ENCODE assay signal across 10 cellular contexts in genomic region chr2:74549685-74549971, GRCh38. TPM values are rescaled to one million over a fixed set of nuclear protein-coding genes. Genes with fewer than 3 reads are reported as not detected.
DNase-seq lines count a peak whose midpoint lies in the region; ATAC-seq, FAIRE-seq and TF ChIP-seq lines count a peak whose summit lies in the region.
"Had no signal": no experiment of that assay in that cellular context is flagged by ENCODE, and none has a peak within 500 bp of the region (broad histone marks: within the 10 kb centered on the region; RNA-seq: fewer than 3 reads in every experiment).

No MANE protein-coding gene starts in this region.

- peaks cover under 1% of the 10 kb centered on the region for H3K36me3 Mint-ChIP-seq in activated CD8-positive, alpha-beta memory T cell treated with anti-CD3 and anti-CD28 coated beads, Interleukin-2, amount 10 ng/mL, durations not matched to agents 7 days and 5 days
- H3K36me3 Mint-ChIP-seq in activated T-helper 17 cell treated with anti-CD3 and anti-CD28 coated beads, Interleukin-2, amount 50 U/mL, for 72 hours (ENCODE audit: low read depth): peaks cover 1% of the 10 kb centered on the region

- no peak for FAIRE-seq in keratinocyte (lab: Jason Lieb, UNC)

- peaks cover 34% of the 10 kb centered on the region for H3K4me1 Mint-ChIP-seq in activated CD8-positive, alpha-beta memory T cell treated with anti-CD3 and anti-CD28 coated beads, Interleukin-2, amount 10 ng/mL, durations not matched to agents 7 days and 5 days
- peaks cover 9% of the 10 kb centered on the region for H3K4me1 Mint-ChIP-seq in activated T-helper 17 cell treated with anti-CD3 and anti-CD28 coated beads, Interleukin-2, amount 50 U/mL, for 72 hours

- peaks cover 55% of the 10 kb centered on the region for H3K27me3 Mint-ChIP-seq in activated CD8-positive, alpha-beta memory T cell treated with anti-CD3 and anti-CD28 coated beads, Interleukin-2, amount 10 ng/mL, durations not matched to agents 7 days and 5 days
- H3K27me3 Mint-ChIP-seq in activated T-helper 17 cell treated with anti-CD3 and anti-CD28 coated beads, Interleukin-2, amount 50 U/mL, for 72 hours: peaks cover 36% of the 10 kb centered on the region

- no peak for TF ChIP-seq CTCF in keratinocyte (optimal IDR thresholded peaks at IDR 0.05 in 1 of 3, IDR thresholded peaks at IDR 0.05 in 1 of 3, conservative IDR thresholded peaks at IDR 0.05 in 1 of 3; ENCODE audit: extremely low read depth in 1 of 3, insufficient read depth in 2 of 3, low read length in 3 of 3)

- CTCF ChIA-PET in activated CD8-positive, alpha-beta memory T cell treated with anti-CD3 and anti-CD28 coated beads, Interleukin-2, amount 10 ng/mL, durations not matched to agents 7 days and 5 days (lab: Charles Lee): interaction anchor here (1.4 to 15.0 kb wide), 3 partner anchors 11 to 37 kb away, joined by 3 to 124 read pairs (median 20); no protein-coding TSS in a partner anchor

- no peak overlapping the region for H3K27ac Mint-ChIP-seq in activated CD8-positive, alpha-beta memory T cell treated with anti-CD3 and anti-CD28 coated beads, Interleukin-2, amount 10 ng/mL, durations not matched to agents 7 days and 5 days
- no peak overlapping the region for H3K27ac Mint-ChIP-seq in activated T-helper 17 cell treated with anti-CD3 and anti-CD28 coated beads, Interleukin-2, amount 50 U/mL, for 72 hours

- peak overlapping the region; percentile 56 for H3K9ac ChIP-seq in keratinocyte (ENCODE audit: control insufficient read depth, extremely low read depth, insufficient read depth, low read length)
- peak overlapping the region in 1 of 5 donors; percentile 71 for H3K9ac ChIP-seq in subcutaneous abdominal adipose tissue (ENCODE audit: low read length in 5 of 5)

- H3K9me3 ChIP-seq in keratinocyte (ENCODE audit: control insufficient read depth, low read depth, low read length): no peaks in the 10 kb centered on the region
- no peaks in the 10 kb centered on the region for H3K9me3 ChIP-seq in subcutaneous abdominal adipose tissue (ENCODE audit: control insufficient read depth in 5 of 5, low read length in 5 of 5)

- H4K20me1 ChIP-seq in keratinocyte (ENCODE audit: control insufficient read depth, extremely low read depth, insufficient read depth, low read length): no peaks in the 10 kb centered on the region

- peak overlapping the region; percentile 51 for H3K4me3 Mint-ChIP-seq in activated CD8-positive, alpha-beta memory T cell treated with anti-CD3 and anti-CD28 coated beads, Interleukin-2, amount 10 ng/mL, durations not matched to agents 7 days and 5 days
- peak overlapping the region; percentile 59 for H3K4me3 Mint-ChIP-seq in activated T-helper 17 cell treated with anti-CD3 and anti-CD28 coated beads, Interleukin-2, amount 50 U/mL, for 72 hours

- H3K79me2 ChIP-seq in keratinocyte (ENCODE audit: control insufficient read depth, insufficient read depth, low read length): no peaks in the 10 kb centered on the region

- H3K4me1 ChIP-seq in keratinocyte (ENCODE audit: control insufficient read depth, extremely low read depth, insufficient read depth, low read length) (peaks cover 12% of the 10 kb centered on the region), subcutaneous abdominal adipose tissue (ENCODE audit: control insufficient read depth in 5 of 5, insufficient read depth in 5 of 5, low read length in 5 of 5) (peaks cover 4 to 37% (median 31%) of the 10 kb centered on the region in 5 donors)

- no peaks in the 10 kb centered on the region for H3K9me1 ChIP-seq in keratinocyte (ENCODE audit: control insufficient read depth, extremely low read depth, insufficient read depth, low read length)

- H3K36me3 ChIP-seq in keratinocyte (ENCODE audit: control insufficient read depth in 2 of 2, extremely low read depth in 1 of 2, insufficient read depth in 2 of 2, low read length in 2 of 2): no peaks in the 10 kb centered on the region
- H3K36me3 ChIP-seq in subcutaneous abdominal adipose tissue (ENCODE audit: control insufficient read depth in 5 of 5, insufficient read depth in 5 of 5, low read length in 5 of 5): no peaks in the 10 kb centered on the region

- H3K4me3 ChIP-seq in keratinocyte (ENCODE audit: control insufficient read depth in 2 of 3, extremely low read depth in 1 of 3, insufficient read depth in 2 of 3, low read depth in 1 of 3, low read length in 3 of 3): peak overlapping the region in 2 of 3 experiments; percentile 39 to 69
- H3K4me3 ChIP-seq in subcutaneous abdominal adipose tissue (ENCODE audit: low read depth in 1 of 5, low read length in 5 of 5): peak overlapping the region in 4 of 5 donors; percentile 66 to 72 (median 68)

- dilution Hi-C loops in keratinocyte (cut with MboI; ENCODE audit: extremely low pct_ligation_motif_present, low sequenced_read_pairs): no loop called here

- H3K9me3 Mint-ChIP-seq in activated CD8-positive, alpha-beta memory T cell treated with anti-CD3 and anti-CD28 coated beads, Interleukin-2, amount 10 ng/mL, durations not matched to agents 7 days and 5 days (ENCODE audit: low read depth): no peaks in the 10 kb centered on the region
- H3K9me3 Mint-ChIP-seq in activated T-helper 17 cell treated with anti-CD3 and anti-CD28 coated beads, Interleukin-2, amount 50 U/mL, for 72 hours: no peaks in the 10 kb centered on the region

- H3K27me3 ChIP-seq in keratinocyte (ENCODE audit: control insufficient read depth, extremely low read depth, insufficient read depth, low read length): peaks cover 6% of the 10 kb centered on the region
- no peaks in the 10 kb centered on the region for H3K27me3 ChIP-seq in subcutaneous abdominal adipose tissue (ENCODE audit: control insufficient read depth in 5 of 5, insufficient read depth in 4 of 5, low read length in 5 of 5)

- DNase-seq in activated CD8-positive, alpha-beta memory T cell treated with anti-CD3 and anti-CD28 coated beads, Interleukin-2, amount 10 ng/mL, durations not matched to agents 7 days and 5 days: no peak
- DNase-seq in activated CD8-positive, alpha-beta memory T cell treated with anti-CD3 and anti-CD28 coated beads, Interleukin-2, amount 50 U/mL, for 4 hours: no peak
- DNase-seq in keratinocyte (ENCODE audit: low read depth, low spot score) (no peak), superior temporal gyrus (ENCODE audit: extremely low spot score) (no peak), NCI-H146 treated with DMSO at 0.1 percent for 48 hours (lab: John Stamatoyannopoulos, UW; ENCODE audit: unreplicated experiment) (no peak)
- DNase-seq: GOT3, NCI-H446 had no signal

- ATAC-seq in activated CD8-positive, alpha-beta memory T cell treated with anti-CD3 and anti-CD28 coated beads, Interleukin-2, amount 10 ng/mL, durations not matched to agents 7 days and 5 days: no peak
- ATAC-seq in activated T-helper 17 cell treated with anti-CD3 and anti-CD28 coated beads, Interleukin-2, amount 50 U/mL, for 72 hours (replicated peaks): no peak
- no peak for ATAC-seq in GM18873 (IDR thresholded peaks at IDR 0.05; ENCODE audit: low FRiP score, unreplicated experiment)

- H3K4me2 ChIP-seq in keratinocyte (ENCODE audit: control insufficient read depth, extremely low read depth, insufficient read depth, low read depth, low read length): peak overlapping the region; percentile 87

- H2AFZ ChIP-seq in keratinocyte (ENCODE audit: control insufficient read depth, low read length): peak overlapping the region; percentile 87

- H3K27ac ChIP-seq in keratinocyte (ENCODE audit: control insufficient read depth, insufficient read depth, low read length): no peak overlapping the region
- peak overlapping the region; percentile 72 for H3K27ac ChIP-seq in subcutaneous abdominal adipose tissue (ENCODE audit: low read depth, low read length)

RNA-seq across cellular contexts. Expression of gene LOXL3, which starts 4.1 kb away (rescaled TPM):
- total RNA-seq in activated CD8-positive, alpha-beta memory T cell treated with anti-CD3 and anti-CD28 coated beads, Interleukin-2, amount 10 ng/mL, durations not matched to agents 7 days and 5 days: 1 to 10 TPM in 1 of 2 experiments, under 1 TPM in 1; 0.76 to 1.8 TPM
- 1 to 10 TPM; 2.0 to 4.4 TPM for total RNA-seq in activated T-helper 17 cell treated with anti-CD3 and anti-CD28 coated beads, Interleukin-2, amount 50 U/mL, for 72 hours
- 0.21 to 0.57 TPM (median 0.26 TPM) in 3 replicates for polyA plus RNA-seq in keratinocyte
- polyA plus RNA-seq in keratinocyte (2011; ENCODE audit: low read depth): not detected
- polyA plus RNA-seq in keratinocyte (2011; cell fraction: cytosol; rRNA removed): 0.08 and 0.16 TPM in 2 replicates
- 0.19 and 0.24 TPM in 2 replicates for polyA plus RNA-seq in keratinocyte (2011; cell fraction: nucleus; rRNA removed)
- polyA plus RNA-seq in keratinocyte (2012; ENCODE audit: low replicate concordance): 0.21 and 0.48 TPM in 2 replicates
- 0.20 to 1.2 TPM (median 0.22 TPM) in 3 replicates for polyA minus RNA-seq in keratinocyte
- polyA minus RNA-seq in keratinocyte (2011; cell fraction: cytosol; rRNA and poly(A)+ RNA removed): not detected
- polyA minus RNA-seq in keratinocyte (2011; cell fraction: nucleus; rRNA and poly(A)+ RNA removed): not detected in 2 replicates

RNA-seq across cellular contexts. Expression of gene DOK1, which starts 4.9 kb away (rescaled TPM):
- 10 to 100 TPM; 47.1 to 52.1 TPM for total RNA-seq in activated CD8-positive, alpha-beta memory T cell treated with anti-CD3 and anti-CD28 coated beads, Interleukin-2, amount 10 ng/mL, durations not matched to agents 7 days and 5 days
- total RNA-seq in activated T-helper 17 cell treated with anti-CD3 and anti-CD28 coated beads, Interleukin-2, amount 50 U/mL, for 72 hours: 10 to 100 TPM; 23.7 to 32.4 TPM
- polyA plus RNA-seq in keratinocyte: 0.97 to 2.0 TPM (median 0.99 TPM) in 3 replicates
- not detected for polyA plus RNA-seq in keratinocyte (2011; ENCODE audit: low read depth)
- 0.69 and 1.5 TPM in 2 replicates for polyA plus RNA-seq in keratinocyte (2011; cell fraction: cytosol; rRNA removed)
- polyA plus RNA-seq in keratinocyte (2011; cell fraction: nucleus; rRNA removed): 1.3 and 2.4 TPM in 2 replicates
- polyA plus RNA-seq in keratinocyte (2012; ENCODE audit: low replicate concordance): 0.31 and 2.7 TPM in 2 replicates
- polyA minus RNA-seq in keratinocyte: 0.58 to 4.0 TPM (median 0.63 TPM) in 3 replicates
- 4.2 TPM for polyA minus RNA-seq in keratinocyte (2011; cell fraction: cytosol; rRNA and poly(A)+ RNA removed)
- polyA minus RNA-seq in keratinocyte (2011; cell fraction: nucleus; rRNA and poly(A)+ RNA removed): 1.3 and 1.5 TPM in 2 replicates

RNA-seq across cellular contexts. Expression of gene HTRA2, which starts 19.9 kb away (rescaled TPM):
- total RNA-seq in activated CD8-positive, alpha-beta memory T cell treated with anti-CD3 and anti-CD28 coated beads, Interleukin-2, amount 10 ng/mL, durations not matched to agents 7 days and 5 days: 10 to 100 TPM; 52.2 to 87.2 TPM
- total RNA-seq in activated T-helper 17 cell treated with anti-CD3 and anti-CD28 coated beads, Interleukin-2, amount 50 U/mL, for 72 hours: 10 to 100 TPM; 75.6 to 81.2 TPM
- 25.5 to 30.8 TPM (median 27.8 TPM) in 3 replicates for polyA plus RNA-seq in keratinocyte
- 9.8 TPM for polyA plus RNA-seq in keratinocyte (2011; ENCODE audit: low read depth)
- 22.1 and 24.5 TPM in 2 replicates for polyA plus RNA-seq in keratinocyte (2011; cell fraction: cytosol; rRNA removed)
- polyA plus RNA-seq in keratinocyte (2011; cell fraction: nucleus; rRNA removed): 41.7 and 47.6 TPM in 2 replicates
- 24.8 and 27.4 TPM in 2 replicates for polyA plus RNA-seq in keratinocyte (2012; ENCODE audit: low replicate concordance)
- 25.3 to 46.8 TPM (median 32.1 TPM) in 3 replicates for polyA minus RNA-seq in keratinocyte
- 17.6 TPM for polyA minus RNA-seq in keratinocyte (2011; cell fraction: cytosol; rRNA and poly(A)+ RNA removed)
- 16.9 and 17.5 TPM in 2 replicates for polyA minus RNA-seq in keratinocyte (2011; cell fraction: nucleus; rRNA and poly(A)+ RNA removed)

RNA-seq across cellular contexts. Expression of gene AUP1, which starts 20.1 kb away (rescaled TPM):
- 100 to 1,000 TPM; 140 to 158 TPM for total RNA-seq in activated CD8-positive, alpha-beta memory T cell treated with anti-CD3 and anti-CD28 coated beads, Interleukin-2, amount 10 ng/mL, durations not matched to agents 7 days and 5 days
- 100 to 1,000 TPM in 1 of 2 donors, 10 to 100 TPM in 1; 72.2 to 116 TPM for total RNA-seq in activated T-helper 17 cell treated with anti-CD3 and anti-CD28 coated beads, Interleukin-2, amount 50 U/mL, for 72 hours
- 94.9 to 141 TPM (median 114 TPM) in 3 replicates for polyA plus RNA-seq in keratinocyte
- 67.0 TPM for polyA plus RNA-seq in keratinocyte (2011; ENCODE audit: low read depth)
- 80.9 and 85.3 TPM in 2 replicates for polyA plus RNA-seq in keratinocyte (2011; cell fraction: cytosol; rRNA removed)
- polyA plus RNA-seq in keratinocyte (2011; cell fraction: nucleus; rRNA removed): 290 and 315 TPM in 2 replicates
- 91.4 and 132 TPM in 2 replicates for polyA plus RNA-seq in keratinocyte (2012; ENCODE audit: low replicate concordance)
- polyA minus RNA-seq in keratinocyte: 95.5 to 104 TPM (median 98.0 TPM) in 3 replicates
- 87.1 TPM for polyA minus RNA-seq in keratinocyte (2011; cell fraction: cytosol; rRNA and poly(A)+ RNA removed)
- polyA minus RNA-seq in keratinocyte (2011; cell fraction: nucleus; rRNA and poly(A)+ RNA removed): 54.7 and 60.1 TPM in 2 replicates

RNA-seq across cellular contexts. Expression of gene DQX1, which starts 23.6 kb away (rescaled TPM):
- under 1 TPM; 0.38 to 0.94 TPM for total RNA-seq in activated CD8-positive, alpha-beta memory T cell treated with anti-CD3 and anti-CD28 coated beads, Interleukin-2, amount 10 ng/mL, durations not matched to agents 7 days and 5 days
- total RNA-seq in activated T-helper 17 cell treated with anti-CD3 and anti-CD28 coated beads, Interleukin-2, amount 50 U/mL, for 72 hours: under 1 TPM; 0.74 to 0.76 TPM
- 5.7 to 10.2 TPM (median 5.9 TPM) in 3 replicates for polyA plus RNA-seq in keratinocyte
- polyA plus RNA-seq in keratinocyte (2011; ENCODE audit: low read depth): 3.4 TPM
- 2.8 and 3.4 TPM in 2 replicates for polyA plus RNA-seq in keratinocyte (2011; cell fraction: cytosol; rRNA removed)
- 28.6 and 31.7 TPM in 2 replicates for polyA plus RNA-seq in keratinocyte (2011; cell fraction: nucleus; rRNA removed)
- polyA plus RNA-seq in keratinocyte (2012; ENCODE audit: low replicate concordance): 2.9 and 5.9 TPM in 2 replicates
- 0.98 to 6.3 TPM (median 4.8 TPM) in 3 replicates for polyA minus RNA-seq in keratinocyte
- polyA minus RNA-seq in keratinocyte (2011; cell fraction: cytosol; rRNA and poly(A)+ RNA removed): 2.9 TPM
- 3.2 and 5.7 TPM in 2 replicates for polyA minus RNA-seq in keratinocyte (2011; cell fraction: nucleus; rRNA and poly(A)+ RNA removed)
